ENCODE assay signal across 1 cellular context in the genomic region with DNA sequence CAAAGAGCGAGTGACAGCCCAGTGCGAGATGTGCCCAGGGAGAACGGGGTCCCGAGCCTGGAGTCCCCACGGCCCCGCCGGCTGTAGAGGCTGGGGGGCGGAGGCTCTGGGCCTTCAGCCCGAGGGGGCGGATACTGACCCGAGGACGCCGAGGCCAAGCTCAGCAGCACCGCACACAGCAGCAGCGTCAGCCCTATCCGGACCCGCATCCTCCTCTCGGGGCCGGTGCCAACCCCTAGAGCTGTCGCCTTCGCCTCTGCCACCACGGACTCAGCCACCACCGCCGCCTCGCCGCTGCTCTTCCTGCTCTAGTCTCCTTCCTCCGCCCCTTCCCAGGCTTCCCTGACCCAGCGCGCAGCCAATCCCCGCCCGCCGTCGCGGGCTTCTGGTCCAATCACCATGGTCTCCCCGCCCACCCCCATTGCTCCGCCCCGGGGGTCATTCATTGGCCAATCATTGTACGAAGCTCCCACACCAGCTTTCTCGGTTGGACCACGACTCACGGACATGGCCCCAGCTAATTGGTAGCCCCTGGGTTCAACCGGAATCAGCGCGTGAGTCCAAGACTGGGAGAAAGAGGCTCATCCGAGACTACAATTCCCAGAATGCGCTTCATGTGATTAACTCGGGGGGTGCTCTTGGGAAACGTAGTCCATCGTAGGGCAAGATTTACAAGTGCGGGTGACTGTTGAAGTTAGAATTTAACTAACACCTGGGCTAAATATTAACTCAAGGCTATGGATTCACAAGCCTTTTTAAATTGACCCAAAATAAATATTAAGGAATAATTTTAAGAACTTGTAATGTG.
A peak's percentile ranks its signal among the peaks of the same experiment; 100 is the strongest.
TF ChIP-seq lines count a peak whose summit lies in the region.

A gene (minus strand): TSS at position 318 of the 808 bp plus-strand sequence. CDS start 109 bp downstream, at position 209.

TF ChIP-seq in HepG2, 621 proteins besides CTCF, POLR2A, EP300 and RAD21 (continued from another document and continues in another):
- TF ChIP-seq, protein P1, sequence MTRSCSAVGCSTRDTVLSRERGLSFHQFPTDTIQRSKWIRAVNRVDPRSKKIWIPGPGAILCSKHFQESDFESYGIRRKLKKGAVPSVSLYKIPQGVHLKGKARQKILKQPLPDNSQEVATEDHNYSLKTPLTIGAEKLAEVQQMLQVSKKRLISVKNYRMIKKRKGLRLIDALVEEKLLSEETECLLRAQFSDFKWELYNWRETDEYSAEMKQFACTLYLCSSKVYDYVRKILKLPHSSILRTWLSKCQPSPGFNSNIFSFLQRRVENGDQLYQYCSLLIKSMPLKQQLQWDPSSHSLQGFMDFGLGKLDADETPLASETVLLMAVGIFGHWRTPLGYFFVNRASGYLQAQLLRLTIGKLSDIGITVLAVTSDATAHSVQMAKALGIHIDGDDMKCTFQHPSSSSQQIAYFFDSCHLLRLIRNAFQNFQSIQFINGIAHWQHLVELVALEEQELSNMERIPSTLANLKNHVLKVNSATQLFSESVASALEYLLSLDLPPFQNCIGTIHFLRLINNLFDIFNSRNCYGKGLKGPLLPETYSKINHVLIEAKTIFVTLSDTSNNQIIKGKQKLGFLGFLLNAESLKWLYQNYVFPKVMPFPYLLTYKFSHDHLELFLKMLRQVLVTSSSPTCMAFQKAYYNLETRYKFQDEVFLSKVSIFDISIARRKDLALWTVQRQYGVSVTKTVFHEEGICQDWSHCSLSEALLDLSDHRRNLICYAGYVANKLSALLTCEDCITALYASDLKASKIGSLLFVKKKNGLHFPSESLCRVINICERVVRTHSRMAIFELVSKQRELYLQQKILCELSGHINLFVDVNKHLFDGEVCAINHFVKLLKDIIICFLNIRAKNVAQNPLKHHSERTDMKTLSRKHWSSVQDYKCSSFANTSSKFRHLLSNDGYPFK (CRISPR knock-in tag; IDR thresholded peaks at IDR 0.05; ENCODE audit: borderline replicate concordance): no peak; the same call in 1 of the 2 replicates
- TF ChIP-seq, protein P2, sequence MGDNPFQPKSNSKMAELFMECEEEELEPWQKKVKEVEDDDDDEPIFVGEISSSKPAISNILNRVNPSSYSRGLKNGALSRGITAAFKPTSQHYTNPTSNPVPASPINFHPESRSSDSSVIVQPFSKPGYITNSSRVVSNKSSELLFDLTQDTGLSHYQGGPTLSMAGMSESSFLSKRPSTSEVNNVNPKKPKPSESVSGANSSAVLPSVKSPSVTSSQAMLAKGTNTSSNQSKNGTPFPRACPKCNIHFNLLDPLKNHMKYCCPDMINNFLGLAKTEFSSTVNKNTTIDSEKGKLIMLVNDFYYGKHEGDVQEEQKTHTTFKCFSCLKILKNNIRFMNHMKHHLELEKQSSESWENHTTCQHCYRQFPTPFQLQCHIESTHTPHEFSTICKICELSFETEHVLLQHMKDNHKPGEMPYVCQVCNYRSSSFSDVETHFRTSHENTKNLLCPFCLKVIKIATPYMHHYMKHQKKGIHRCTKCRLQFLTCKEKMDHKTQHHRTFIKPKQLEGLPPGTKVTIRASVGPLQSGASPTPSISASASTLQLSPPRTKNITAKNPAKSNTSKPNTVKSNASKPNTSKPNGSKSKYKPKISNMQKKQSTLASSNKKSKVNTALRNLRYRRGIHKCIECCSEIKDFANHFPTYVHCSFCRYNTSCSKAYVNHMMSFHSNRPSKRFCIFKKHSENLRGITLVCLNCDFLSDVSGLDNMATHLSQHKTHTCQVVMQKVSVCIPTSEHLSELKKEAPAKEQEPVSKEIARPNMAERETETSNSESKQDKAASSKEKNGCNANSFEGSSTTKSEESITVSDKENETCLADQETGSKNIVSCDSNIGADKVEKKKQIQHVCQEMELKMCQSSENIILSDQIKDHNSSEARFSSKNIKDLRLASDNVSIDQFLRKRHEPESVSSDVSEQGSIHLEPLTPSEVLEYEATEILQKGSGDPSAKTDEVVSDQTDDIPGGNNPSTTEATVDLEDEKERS (CRISPR knock-in tag; IDR thresholded peaks at IDR 0.05): no peak
- TF ChIP-seq ZNF20 (CRISPR knock-in tag; IDR thresholded peaks at IDR 0.05): no peak
- no peak for TF ChIP-seq ZNF446 (CRISPR knock-in tag; IDR thresholded peaks at IDR 0.05)
- TF ChIP-seq NR1H2 (CRISPR knock-in tag; IDR thresholded peaks at IDR 0.05; ENCODE audit: borderline replicate concordance, low read depth): no peak
- TF ChIP-seq RARA (CRISPR knock-in tag; IDR thresholded peaks at IDR 0.05): 0 out of 2 replicates have a peak, but pooled peaks have one; percentile 9
- peak; percentile 98 for TF ChIP-seq ZNF143 (CRISPR knock-in tag; IDR thresholded peaks at IDR 0.05)
- no peak for TF ChIP-seq STAG1 (CRISPR knock-in tag; IDR thresholded peaks at IDR 0.05)
- TF ChIP-seq, protein P3, sequence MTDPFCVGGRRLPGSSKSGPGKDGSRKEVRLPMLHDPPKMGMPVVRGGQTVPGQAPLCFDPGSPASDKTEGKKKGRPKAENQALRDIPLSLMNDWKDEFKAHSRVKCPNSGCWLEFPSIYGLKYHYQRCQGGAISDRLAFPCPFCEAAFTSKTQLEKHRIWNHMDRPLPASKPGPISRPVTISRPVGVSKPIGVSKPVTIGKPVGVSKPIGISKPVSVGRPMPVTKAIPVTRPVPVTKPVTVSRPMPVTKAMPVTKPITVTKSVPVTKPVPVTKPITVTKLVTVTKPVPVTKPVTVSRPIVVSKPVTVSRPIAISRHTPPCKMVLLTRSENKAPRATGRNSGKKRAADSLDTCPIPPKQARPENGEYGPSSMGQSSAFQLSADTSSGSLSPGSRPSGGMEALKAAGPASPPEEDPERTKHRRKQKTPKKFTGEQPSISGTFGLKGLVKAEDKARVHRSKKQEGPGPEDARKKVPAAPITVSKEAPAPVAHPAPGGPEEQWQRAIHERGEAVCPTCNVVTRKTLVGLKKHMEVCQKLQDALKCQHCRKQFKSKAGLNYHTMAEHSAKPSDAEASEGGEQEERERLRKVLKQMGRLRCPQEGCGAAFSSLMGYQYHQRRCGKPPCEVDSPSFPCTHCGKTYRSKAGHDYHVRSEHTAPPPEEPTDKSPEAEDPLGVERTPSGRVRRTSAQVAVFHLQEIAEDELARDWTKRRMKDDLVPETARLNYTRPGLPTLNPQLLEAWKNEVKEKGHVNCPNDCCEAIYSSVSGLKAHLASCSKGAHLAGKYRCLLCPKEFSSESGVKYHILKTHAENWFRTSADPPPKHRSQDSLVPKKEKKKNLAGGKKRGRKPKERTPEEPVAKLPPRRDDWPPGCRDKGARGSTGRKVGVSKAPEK (CRISPR knock-in tag; IDR thresholded peaks at IDR 0.05; ENCODE audit: borderline replicate concordance): no peak
- no peak for TF ChIP-seq MEIS2 (CRISPR knock-in tag; IDR thresholded peaks at IDR 0.05)
- TF ChIP-seq, protein P4, sequence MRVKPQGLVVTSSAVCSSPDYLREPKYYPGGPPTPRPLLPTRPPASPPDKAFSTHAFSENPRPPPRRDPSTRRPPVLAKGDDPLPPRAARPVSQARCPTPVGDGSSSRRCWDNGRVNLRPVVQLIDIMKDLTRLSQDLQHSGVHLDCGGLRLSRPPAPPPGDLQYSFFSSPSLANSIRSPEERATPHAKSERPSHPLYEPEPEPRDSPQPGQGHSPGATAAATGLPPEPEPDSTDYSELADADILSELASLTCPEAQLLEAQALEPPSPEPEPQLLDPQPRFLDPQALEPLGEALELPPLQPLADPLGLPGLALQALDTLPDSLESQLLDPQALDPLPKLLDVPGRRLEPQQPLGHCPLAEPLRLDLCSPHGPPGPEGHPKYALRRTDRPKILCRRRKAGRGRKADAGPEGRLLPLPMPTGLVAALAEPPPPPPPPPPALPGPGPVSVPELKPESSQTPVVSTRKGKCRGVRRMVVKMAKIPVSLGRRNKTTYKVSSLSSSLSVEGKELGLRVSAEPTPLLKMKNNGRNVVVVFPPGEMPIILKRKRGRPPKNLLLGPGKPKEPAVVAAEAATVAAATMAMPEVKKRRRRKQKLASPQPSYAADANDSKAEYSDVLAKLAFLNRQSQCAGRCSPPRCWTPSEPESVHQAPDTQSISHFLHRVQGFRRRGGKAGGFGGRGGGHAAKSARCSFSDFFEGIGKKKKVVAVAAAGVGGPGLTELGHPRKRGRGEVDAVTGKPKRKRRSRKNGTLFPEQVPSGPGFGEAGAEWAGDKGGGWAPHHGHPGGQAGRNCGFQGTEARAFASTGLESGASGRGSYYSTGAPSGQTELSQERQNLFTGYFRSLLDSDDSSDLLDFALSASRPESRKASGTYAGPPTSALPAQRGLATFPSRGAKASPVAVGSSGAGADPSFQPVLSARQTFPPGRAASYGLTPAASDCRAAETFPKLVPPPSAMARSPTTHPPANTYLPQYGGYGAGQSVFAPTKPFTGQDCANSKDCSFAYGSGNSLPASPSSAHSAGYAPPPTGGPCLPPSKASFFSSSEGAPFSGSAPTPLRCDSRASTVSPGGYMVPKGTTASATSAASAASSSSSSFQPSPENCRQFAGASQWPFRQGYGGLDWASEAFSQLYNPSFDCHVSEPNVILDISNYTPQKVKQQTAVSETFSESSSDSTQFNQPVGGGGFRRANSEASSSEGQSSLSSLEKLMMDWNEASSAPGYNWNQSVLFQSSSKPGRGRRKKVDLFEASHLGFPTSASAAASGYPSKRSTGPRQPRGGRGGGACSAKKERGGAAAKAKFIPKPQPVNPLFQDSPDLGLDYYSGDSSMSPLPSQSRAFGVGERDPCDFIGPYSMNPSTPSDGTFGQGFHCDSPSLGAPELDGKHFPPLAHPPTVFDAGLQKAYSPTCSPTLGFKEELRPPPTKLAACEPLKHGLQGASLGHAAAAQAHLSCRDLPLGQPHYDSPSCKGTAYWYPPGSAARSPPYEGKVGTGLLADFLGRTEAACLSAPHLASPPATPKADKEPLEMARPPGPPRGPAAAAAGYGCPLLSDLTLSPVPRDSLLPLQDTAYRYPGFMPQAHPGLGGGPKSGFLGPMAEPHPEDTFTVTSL (CRISPR knock-in tag; IDR thresholded peaks at IDR 0.05; ENCODE audit: borderline replicate concordance): no peak
- TF ChIP-seq, protein P5, sequence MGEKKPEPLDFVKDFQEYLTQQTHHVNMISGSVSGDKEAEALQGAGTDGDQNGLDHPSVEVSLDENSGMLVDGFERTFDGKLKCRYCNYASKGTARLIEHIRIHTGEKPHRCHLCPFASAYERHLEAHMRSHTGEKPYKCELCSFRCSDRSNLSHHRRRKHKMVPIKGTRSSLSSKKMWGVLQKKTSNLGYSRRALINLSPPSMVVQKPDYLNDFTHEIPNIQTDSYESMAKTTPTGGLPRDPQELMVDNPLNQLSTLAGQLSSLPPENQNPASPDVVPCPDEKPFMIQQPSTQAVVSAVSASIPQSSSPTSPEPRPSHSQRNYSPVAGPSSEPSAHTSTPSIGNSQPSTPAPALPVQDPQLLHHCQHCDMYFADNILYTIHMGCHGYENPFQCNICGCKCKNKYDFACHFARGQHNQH (CRISPR knock-in tag; IDR thresholded peaks at IDR 0.05): no peak
- TF ChIP-seq HOXA7 (CRISPR knock-in tag; IDR thresholded peaks at IDR 0.05): no peak
- no peak for TF ChIP-seq ATF7 (IDR thresholded peaks at IDR 0.05)
- no peak for TF ChIP-seq ATF7 (CRISPR knock-in tag; IDR thresholded peaks at IDR 0.05)
- no peak for TF ChIP-seq ZNF839 (CRISPR knock-in tag; IDR thresholded peaks at IDR 0.05; ENCODE audit: borderline replicate concordance)
- TF ChIP-seq CREB1 (IDR thresholded peaks at IDR 0.05): peak; percentile 74
- peak; percentile 90 for TF ChIP-seq CREB1 (CRISPR knock-in tag; IDR thresholded peaks at IDR 0.05)
- TF ChIP-seq, protein P6, sequence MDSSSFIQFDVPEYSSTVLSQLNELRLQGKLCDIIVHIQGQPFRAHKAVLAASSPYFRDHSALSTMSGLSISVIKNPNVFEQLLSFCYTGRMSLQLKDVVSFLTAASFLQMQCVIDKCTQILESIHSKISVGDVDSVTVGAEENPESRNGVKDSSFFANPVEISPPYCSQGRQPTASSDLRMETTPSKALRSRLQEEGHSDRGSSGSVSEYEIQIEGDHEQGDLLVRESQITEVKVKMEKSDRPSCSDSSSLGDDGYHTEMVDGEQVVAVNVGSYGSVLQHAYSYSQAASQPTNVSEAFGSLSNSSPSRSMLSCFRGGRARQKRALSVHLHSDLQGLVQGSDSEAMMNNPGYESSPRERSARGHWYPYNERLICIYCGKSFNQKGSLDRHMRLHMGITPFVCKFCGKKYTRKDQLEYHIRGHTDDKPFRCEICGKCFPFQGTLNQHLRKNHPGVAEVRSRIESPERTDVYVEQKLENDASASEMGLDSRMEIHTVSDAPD (CRISPR knock-in tag; IDR thresholded peaks at IDR 0.05): no peak
- peak; percentile 97 for TF ChIP-seq CREM (IDR thresholded peaks at IDR 0.05)
- no peak for TF ChIP-seq CREM (CRISPR knock-in tag; IDR thresholded peaks at IDR 0.05)
- TF ChIP-seq, protein P7, sequence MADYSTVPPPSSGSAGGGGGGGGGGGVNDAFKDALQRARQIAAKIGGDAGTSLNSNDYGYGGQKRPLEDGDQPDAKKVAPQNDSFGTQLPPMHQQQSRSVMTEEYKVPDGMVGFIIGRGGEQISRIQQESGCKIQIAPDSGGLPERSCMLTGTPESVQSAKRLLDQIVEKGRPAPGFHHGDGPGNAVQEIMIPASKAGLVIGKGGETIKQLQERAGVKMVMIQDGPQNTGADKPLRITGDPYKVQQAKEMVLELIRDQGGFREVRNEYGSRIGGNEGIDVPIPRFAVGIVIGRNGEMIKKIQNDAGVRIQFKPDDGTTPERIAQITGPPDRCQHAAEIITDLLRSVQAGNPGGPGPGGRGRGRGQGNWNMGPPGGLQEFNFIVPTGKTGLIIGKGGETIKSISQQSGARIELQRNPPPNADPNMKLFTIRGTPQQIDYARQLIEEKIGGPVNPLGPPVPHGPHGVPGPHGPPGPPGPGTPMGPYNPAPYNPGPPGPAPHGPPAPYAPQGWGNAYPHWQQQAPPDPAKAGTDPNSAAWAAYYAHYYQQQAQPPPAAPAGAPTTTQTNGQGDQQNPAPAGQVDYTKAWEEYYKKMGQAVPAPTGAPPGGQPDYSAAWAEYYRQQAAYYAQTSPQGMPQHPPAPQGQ (CRISPR knock-in tag; IDR thresholded peaks at IDR 0.05; ENCODE audit: borderline replicate concordance): no peak
- no peak for TF ChIP-seq ZSCAN12 (CRISPR knock-in tag; IDR thresholded peaks at IDR 0.05)
- TF ChIP-seq GTF2F1 (IDR thresholded peaks at IDR 0.05; ENCODE audit: low read length): no peak
- TF ChIP-seq, protein P8, sequence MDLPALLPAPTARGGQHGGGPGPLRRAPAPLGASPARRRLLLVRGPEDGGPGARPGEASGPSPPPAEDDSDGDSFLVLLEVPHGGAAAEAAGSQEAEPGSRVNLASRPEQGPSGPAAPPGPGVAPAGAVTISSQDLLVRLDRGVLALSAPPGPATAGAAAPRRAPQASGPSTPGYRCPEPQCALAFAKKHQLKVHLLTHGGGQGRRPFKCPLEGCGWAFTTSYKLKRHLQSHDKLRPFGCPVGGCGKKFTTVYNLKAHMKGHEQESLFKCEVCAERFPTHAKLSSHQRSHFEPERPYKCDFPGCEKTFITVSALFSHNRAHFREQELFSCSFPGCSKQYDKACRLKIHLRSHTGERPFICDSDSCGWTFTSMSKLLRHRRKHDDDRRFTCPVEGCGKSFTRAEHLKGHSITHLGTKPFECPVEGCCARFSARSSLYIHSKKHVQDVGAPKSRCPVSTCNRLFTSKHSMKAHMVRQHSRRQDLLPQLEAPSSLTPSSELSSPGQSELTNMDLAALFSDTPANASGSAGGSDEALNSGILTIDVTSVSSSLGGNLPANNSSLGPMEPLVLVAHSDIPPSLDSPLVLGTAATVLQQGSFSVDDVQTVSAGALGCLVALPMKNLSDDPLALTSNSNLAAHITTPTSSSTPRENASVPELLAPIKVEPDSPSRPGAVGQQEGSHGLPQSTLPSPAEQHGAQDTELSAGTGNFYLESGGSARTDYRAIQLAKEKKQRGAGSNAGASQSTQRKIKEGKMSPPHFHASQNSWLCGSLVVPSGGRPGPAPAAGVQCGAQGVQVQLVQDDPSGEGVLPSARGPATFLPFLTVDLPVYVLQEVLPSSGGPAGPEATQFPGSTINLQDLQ (CRISPR knock-in tag; IDR thresholded peaks at IDR 0.05): no peak
- no peak for TF ChIP-seq NFIC (IDR thresholded peaks at IDR 0.05; ENCODE audit: low read length)
